10 cellular contexts compared by ENCODE assay signal in the genomic region with DNA sequence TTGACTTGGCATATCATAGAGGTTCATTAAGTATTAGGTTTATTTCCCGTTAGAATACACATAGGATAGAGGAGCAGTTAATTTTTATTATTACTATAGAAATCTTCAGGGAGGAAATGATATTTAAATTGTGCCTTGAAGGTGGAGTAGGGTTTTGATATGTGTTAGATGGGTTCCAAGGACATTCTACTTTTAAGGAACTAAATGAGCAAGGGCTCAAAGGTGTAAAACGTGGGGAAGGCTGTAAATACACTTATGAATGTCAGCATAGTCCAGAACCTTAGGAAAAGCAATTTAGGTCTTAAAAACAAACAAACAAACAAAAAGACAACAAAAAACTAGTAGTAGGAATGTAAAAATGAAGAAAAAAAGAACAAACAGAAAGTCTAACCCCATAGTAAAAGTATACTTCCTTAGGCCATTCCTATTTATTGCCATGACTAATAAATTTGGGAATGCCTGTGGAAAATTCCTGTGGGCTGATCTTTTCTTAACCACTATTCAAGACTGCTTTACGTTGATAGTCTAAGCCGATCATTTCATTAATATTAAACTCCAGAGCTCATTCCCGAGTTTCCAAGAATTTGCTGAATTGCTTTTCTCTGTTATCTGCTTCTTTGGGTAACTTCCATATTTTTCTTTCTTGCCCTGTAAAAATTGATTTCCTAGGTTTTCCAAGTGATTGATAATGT.
DNase-seq lines count a peak whose midpoint lies in the region; ATAC-seq and TF ChIP-seq lines count a peak whose summit lies in the region.
"Had no signal": no experiment of that assay in that cellular context is flagged by ENCODE, and none has a peak within 500 bp of the region (broad histone marks: within the 10 kb centered on the region; RNA-seq: fewer than 3 reads in every experiment).

No MANE protein-coding gene starts in this region.

- H3K4me3 ChIP-seq in fibroblast of mammary gland (ENCODE audit: control insufficient read depth, low read depth, low read length), result peak overlapping the region; percentile 7
- H3K4me3 ChIP-seq: dorsolateral prefrontal cortex had no signal

- CTCF ChIA-PET in activated CD4-positive, alpha-beta memory T cell treated with anti-CD3 and anti-CD28 coated beads for 36 hours (lab: Charles Lee), result no interaction called here

- POLR2A ChIA-PET in activated CD4-positive, alpha-beta memory T cell treated with anti-CD3 and anti-CD28 coated beads for 36 hours (lab: Charles Lee), result no interaction called here

- in situ Hi-C loops in SK-MEL-5 (cut with HindIII; ENCODE audit: low pct_unique_long_range_greater_than_20kb, low sequenced_read_pairs), result no loop called here

- peaks cover 1% of the 10 kb centered on the region for H3K36me3 Mint-ChIP-seq in activated CD4-positive, alpha-beta memory T cell treated with anti-CD3 and anti-CD28 coated beads for 36 hours

- TF ChIP-seq CTCF in fibroblast of mammary gland (conservative IDR thresholded peaks at IDR 0.05; ENCODE audit: control insufficient read depth, insufficient read depth, low read depth, low read length), result no peak

- H3K4me1 Mint-ChIP-seq in activated CD4-positive, alpha-beta memory T cell treated with anti-CD3 and anti-CD28 coated beads for 36 hours (ENCODE audit: low read depth), result no peaks in the 10 kb centered on the region
- H3K4me1 Mint-ChIP-seq: WTC11 had no signal

- intact Hi-C loops in activated CD4-positive, alpha-beta memory T cell treated with anti-CD3 and anti-CD28 coated beads for 36 hours (cut with micrococcal nuclease), result no loop called here

- ATAC-seq in HG02588 (IDR thresholded peaks at IDR 0.05; ENCODE audit: unreplicated experiment) (no peak), GM19397 (IDR thresholded peaks at IDR 0.05; ENCODE audit: unreplicated experiment) (no peak)
- ATAC-seq: WTC11 had no signal

- H3K27ac Mint-ChIP-seq in activated CD4-positive, alpha-beta memory T cell treated with anti-CD3 and anti-CD28 coated beads for 36 hours, result no peak overlapping the region
- H3K27ac Mint-ChIP-seq: WTC11 had no signal

- H3K27me3 Mint-ChIP-seq in activated CD4-positive, alpha-beta memory T cell treated with anti-CD3 and anti-CD28 coated beads for 36 hours, result no peaks in the 10 kb centered on the region

- DNase-seq in EL (peak; percentile 91), SK-MEL-5 (ENCODE audit: low read depth, low spot score) (peak; percentile 70), fibroblast of mammary gland (ENCODE audit: low read depth) (peak; percentile 82), renal cortical epithelial cell (ENCODE audit: low read depth) (peak; percentile 97), MV-4-11 (lab: John Stamatoyannopoulos, UW) (no peak)
- no peak for DNase-seq in activated CD4-positive, alpha-beta memory T cell treated with anti-CD3 and anti-CD28 coated beads for 36 hours
- DNase-seq: dorsolateral prefrontal cortex had no signal

- no peak overlapping the region for H3K4me3 Mint-ChIP-seq in activated CD4-positive, alpha-beta memory T cell treated with anti-CD3 and anti-CD28 coated beads for 36 hours
- H3K4me3 Mint-ChIP-seq: WTC11 had no signal

- peaks cover 8% of the 10 kb centered on the region for H3K9me3 Mint-ChIP-seq in activated CD4-positive, alpha-beta memory T cell treated with anti-CD3 and anti-CD28 coated beads for 36 hours

Comparison
In these comparisons a context has a peak if more than half of its experiments do, and no peak if none do; other contexts are left out.
1. DNase-seq: peak in EL (single experiment), SK-MEL-5 (single experiment), fibroblast of mammary gland (single experiment) and renal cortical epithelial cell (single experiment); none in activated CD4-positive, alpha-beta memory T cell treated with anti-CD3 and anti-CD28 coated beads for 36 hours (single experiment) and MV-4-11 (single experiment).